ENCODE assay signal across 1 cellular context in the genomic region with DNA sequence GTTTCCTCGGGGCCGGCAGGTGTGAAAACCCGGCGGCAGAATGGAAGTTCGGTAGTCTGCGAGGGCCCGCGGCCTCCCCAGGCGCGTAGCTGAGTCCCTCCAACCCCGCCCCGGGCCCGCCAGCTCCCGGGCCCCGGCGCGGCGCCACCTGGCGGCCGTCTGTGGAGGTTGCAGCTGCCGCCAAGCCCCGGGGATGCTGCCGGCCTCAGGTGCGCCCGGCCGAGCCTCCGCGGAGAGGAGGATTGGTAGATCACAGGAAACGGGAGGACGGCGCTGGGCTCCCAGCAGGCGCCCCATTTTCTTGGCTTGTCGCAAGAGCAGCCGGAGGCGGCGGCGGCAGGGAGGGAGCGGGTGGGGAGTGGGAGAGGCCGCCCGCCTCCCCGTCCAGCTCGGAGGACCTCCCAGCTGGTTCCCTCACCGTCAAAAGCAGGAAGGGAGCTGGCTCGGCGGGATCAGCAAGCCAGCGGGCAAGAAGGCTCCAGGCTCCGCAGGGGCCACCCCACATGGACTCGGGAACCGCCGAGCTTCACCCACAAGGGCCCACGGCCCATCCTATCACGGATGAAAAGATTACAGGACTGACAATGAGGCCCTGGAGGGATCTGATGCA.
A peak's percentile ranks its signal among the peaks of the same experiment; 100 is the strongest.
TF ChIP-seq lines count a peak whose summit lies in the region.

No MANE protein-coding gene starts in this region.

TF ChIP-seq in K562, 482 proteins besides CTCF, POLR2A, EP300 and RAD21 (continued from another document):
- TF ChIP-seq, protein P1, sequence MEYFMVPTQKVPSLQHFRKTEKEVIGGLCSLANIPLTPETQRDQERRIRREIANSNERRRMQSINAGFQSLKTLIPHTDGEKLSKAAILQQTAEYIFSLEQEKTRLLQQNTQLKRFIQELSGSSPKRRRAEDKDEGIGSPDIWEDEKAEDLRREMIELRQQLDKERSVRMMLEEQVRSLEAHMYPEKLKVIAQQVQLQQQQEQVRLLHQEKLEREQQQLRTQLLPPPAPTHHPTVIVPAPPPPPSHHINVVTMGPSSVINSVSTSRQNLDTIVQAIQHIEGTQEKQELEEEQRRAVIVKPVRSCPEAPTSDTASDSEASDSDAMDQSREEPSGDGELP (CRISPR knock-in tag; IDR thresholded peaks at IDR 0.05; ENCODE audit: borderline replicate concordance): 0 out of 2 replicates have a peak, but pooled peaks have one; percentile 30
- TF ChIP-seq, protein P2, sequence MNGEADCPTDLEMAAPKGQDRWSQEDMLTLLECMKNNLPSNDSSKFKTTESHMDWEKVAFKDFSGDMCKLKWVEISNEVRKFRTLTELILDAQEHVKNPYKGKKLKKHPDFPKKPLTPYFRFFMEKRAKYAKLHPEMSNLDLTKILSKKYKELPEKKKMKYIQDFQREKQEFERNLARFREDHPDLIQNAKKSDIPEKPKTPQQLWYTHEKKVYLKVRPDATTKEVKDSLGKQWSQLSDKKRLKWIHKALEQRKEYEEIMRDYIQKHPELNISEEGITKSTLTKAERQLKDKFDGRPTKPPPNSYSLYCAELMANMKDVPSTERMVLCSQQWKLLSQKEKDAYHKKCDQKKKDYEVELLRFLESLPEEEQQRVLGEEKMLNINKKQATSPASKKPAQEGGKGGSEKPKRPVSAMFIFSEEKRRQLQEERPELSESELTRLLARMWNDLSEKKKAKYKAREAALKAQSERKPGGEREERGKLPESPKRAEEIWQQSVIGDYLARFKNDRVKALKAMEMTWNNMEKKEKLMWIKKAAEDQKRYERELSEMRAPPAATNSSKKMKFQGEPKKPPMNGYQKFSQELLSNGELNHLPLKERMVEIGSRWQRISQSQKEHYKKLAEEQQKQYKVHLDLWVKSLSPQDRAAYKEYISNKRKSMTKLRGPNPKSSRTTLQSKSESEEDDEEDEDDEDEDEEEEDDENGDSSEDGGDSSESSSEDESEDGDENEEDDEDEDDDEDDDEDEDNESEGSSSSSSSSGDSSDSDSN (IDR thresholded peaks at IDR 0.05; ENCODE audit: borderline replicate concordance in 1 of 2, low read depth in 2 of 2, low read length in 2 of 2): peak; percentile 32 to 55; a peak in 1 of 4 replicates
- TF ChIP-seq, protein P3, sequence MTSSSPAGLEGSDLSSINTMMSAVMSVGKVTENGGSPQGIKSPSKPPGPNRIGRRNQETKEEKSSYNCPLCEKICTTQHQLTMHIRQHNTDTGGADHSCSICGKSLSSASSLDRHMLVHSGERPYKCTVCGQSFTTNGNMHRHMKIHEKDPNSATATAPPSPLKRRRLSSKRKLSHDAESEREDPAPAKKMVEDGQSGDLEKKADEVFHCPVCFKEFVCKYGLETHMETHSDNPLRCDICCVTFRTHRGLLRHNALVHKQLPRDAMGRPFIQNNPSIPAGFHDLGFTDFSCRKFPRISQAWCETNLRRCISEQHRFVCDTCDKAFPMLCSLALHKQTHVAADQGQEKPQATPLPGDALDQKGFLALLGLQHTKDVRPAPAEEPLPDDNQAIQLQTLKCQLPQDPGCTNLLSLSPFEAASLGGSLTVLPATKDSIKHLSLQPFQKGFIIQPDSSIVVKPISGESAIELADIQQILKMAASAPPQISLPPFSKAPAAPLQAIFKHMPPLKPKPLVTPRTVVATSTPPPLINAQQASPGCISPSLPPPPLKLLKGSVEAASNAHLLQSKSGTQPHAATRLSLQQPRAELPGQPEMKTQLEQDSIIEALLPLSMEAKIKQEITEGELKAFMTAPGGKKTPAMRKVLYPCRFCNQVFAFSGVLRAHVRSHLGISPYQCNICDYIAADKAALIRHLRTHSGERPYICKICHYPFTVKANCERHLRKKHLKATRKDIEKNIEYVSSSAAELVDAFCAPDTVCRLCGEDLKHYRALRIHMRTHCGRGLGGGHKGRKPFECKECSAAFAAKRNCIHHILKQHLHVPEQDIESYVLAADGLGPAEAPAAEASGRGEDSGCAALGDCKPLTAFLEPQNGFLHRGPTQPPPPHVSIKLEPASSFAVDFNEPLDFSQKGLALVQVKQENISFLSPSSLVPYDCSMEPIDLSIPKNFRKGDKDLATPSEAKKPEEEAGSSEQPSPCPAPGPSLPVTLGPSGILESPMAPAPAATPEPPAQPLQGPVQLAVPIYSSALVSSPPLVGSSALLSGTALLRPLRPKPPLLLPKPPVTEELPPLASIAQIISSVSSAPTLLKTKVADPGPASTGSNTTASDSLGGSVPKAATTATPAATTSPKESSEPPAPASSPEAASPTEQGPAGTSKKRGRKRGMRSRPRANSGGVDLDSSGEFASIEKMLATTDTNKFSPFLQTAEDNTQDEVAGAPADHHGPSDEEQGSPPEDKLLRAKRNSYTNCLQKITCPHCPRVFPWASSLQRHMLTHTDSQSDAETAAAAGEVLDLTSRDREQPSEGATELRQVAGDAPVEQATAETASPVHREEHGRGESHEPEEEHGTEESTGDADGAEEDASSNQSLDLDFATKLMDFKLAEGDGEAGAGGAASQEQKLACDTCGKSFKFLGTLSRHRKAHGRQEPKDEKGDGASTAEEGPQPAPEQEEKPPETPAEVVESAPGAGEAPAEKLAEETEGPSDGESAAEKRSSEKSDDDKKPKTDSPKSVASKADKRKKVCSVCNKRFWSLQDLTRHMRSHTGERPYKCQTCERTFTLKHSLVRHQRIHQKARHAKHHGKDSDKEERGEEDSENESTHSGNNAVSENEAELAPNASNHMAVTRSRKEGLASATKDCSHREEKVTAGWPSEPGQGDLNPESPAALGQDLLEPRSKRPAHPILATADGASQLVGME (CRISPR knock-in tag; IDR thresholded peaks at IDR 0.05): peak; percentile 91
- peak; percentile 59; the same call in 1 of the 2 replicates for TF ChIP-seq ZEB2 (IDR thresholded peaks at IDR 0.05)
- TF ChIP-seq, protein P4, sequence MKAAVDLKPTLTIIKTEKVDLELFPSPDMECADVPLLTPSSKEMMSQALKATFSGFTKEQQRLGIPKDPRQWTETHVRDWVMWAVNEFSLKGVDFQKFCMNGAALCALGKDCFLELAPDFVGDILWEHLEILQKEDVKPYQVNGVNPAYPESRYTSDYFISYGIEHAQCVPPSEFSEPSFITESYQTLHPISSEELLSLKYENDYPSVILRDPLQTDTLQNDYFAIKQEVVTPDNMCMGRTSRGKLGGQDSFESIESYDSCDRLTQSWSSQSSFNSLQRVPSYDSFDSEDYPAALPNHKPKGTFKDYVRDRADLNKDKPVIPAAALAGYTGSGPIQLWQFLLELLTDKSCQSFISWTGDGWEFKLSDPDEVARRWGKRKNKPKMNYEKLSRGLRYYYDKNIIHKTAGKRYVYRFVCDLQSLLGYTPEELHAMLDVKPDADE (conservative IDR thresholded peaks at IDR 0.05; ENCODE audit: control insufficient read depth, low read depth, low read length): 0 out of 2 replicates have a peak, but pooled peaks have one; percentile 24
- 0 out of 2 replicates have a peak, but pooled peaks have one; percentile 58 for TF ChIP-seq ZNF263 (CRISPR knock-in tag; IDR thresholded peaks at IDR 0.05; ENCODE audit: borderline replicate concordance)
- TF ChIP-seq DEAF1 (CRISPR knock-in tag; IDR thresholded peaks at IDR 0.05): 0 out of 2 replicates have a peak, but pooled peaks have one; percentile 11
- peak; percentile 8 for TF ChIP-seq RBM25 (IDR thresholded peaks at IDR 0.05; ENCODE audit: low read depth, low read length, severe bottlenecking)
- 0 out of 2 replicates have a peak, but pooled peaks have one; percentile 35 for TF ChIP-seq SMC3 (conservative IDR thresholded peaks at IDR 0.05; ENCODE audit: insufficient read depth, low read depth, low read length)
- TF ChIP-seq CXXC5 (CRISPR knock-in tag; IDR thresholded peaks at IDR 0.05): peak; percentile 72
- TF ChIP-seq SMAD4 (CRISPR knock-in tag; conservative IDR thresholded peaks at IDR 0.05): peak; percentile 73
- peak; percentile 46; the same call in 1 of the 2 replicates for TF ChIP-seq GATAD2B (IDR thresholded peaks at IDR 0.05; ENCODE audit: borderline replicate concordance)
- TF ChIP-seq RBFOX2 (IDR thresholded peaks at IDR 0.05; ENCODE audit: low read depth, low read length): peak; percentile 68
- TF ChIP-seq RB1 (IDR thresholded peaks at IDR 0.05; ENCODE audit: low read depth): peak; percentile 75
- peak; percentile 67 for TF ChIP-seq ZFX (CRISPR knock-in tag; IDR thresholded peaks at IDR 0.05)
